ENCODE assay signal across 21 cellular contexts in the genomic region with DNA sequence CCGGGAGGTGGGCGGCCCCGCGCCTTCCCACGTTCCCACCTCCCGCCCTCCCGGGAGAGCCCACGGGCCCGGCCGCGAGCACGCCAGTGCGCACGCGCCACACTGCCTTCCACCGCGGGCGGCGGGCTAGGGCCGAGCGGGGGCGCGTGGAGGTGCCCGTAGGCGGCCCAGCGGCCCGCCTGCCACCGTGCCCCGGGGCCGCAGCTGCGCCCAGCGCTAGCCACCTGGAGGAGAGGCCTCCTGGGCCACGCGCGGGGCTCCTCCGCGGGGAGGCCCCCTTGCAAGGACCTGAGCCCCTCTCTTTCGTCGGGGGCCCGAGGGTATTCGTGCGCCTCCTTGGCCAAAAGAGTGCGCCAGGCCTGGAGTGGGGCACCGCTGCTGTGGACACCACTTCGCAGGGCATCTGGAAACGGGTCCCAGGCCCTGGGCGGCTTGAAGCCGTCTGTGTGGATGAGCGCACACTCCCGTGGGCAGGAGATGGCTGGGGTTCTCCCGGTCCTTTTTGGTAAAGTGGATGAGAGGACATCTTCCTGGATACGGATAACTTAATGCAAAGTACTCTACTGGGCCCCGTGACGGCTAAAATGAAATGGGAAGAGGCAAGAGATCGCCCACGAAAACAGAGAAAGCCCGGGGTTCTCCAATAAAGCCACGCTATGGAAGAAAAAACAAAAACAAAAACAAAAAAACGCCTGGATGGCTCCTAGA. TPM values are rescaled to one million over a fixed set of nuclear protein-coding genes. Genes with fewer than 3 reads are reported as not detected.
A peak's percentile ranks its signal among the peaks of the same experiment; 100 is the strongest.
DNase-seq lines count a peak whose midpoint lies in the region; TF ChIP-seq lines count a peak whose summit lies in the region.
"Had no signal": no experiment of that assay in that cellular context is flagged by ENCODE, and none has a peak within 500 bp of the region (broad histone marks: within the 10 kb centered on the region; RNA-seq: fewer than 3 reads in every experiment).

No MANE protein-coding gene starts in this region.

- peak overlapping the region; percentile 71 for H3K4me3 ChIP-seq in coronary artery
- H3K4me3 ChIP-seq in mesenchymal stem cell (ENCODE audit: insufficient read depth in 1 of 2, low read depth in 1 of 2, low read length in 2 of 2): peak overlapping the region in 1 of 2 experiments; percentile 77
- H3K4me3 ChIP-seq in spleen: peak overlapping the region in 1 of 8 donors; percentile 26
- H3K4me3 ChIP-seq in sigmoid colon: peak overlapping the region in 2 of 4 donors; percentile 34 to 45

- 34% methylated on average over 54 of the region's 59 CpGs for WGBS in mesenchymal stem cell
- WGBS in spleen, 5 donors: 23 to 60% (median 27%) methylated on average over 15 to 59 of the region's 59 CpGs
- WGBS in sigmoid colon, 2 donors: 25 to 33% methylated on average over 59 of the region's 59 CpGs

- no peak overlapping the region for H3K27ac ChIP-seq in coronary artery
- H3K27ac ChIP-seq in mesenchymal stem cell (ENCODE audit: low read length, poor library complexity, severe bottlenecking): no peak overlapping the region
- H3K27ac ChIP-seq in spleen: no peak overlapping the region
- no peak overlapping the region for H3K27ac ChIP-seq in sigmoid colon

- H3K4me1 ChIP-seq in mesenchymal stem cell (ENCODE audit: control insufficient read depth, insufficient read depth, low read depth, low read length) (peaks cover 28% of the 10 kb centered on the region), spleen (peaks cover 6 to 47% (median 33%) of the 10 kb centered on the region in 6 donors), sigmoid colon (peaks cover 0 to 48% (median 45%) of the 10 kb centered on the region in 4 donors)
- H3K4me1 ChIP-seq: BE2C had no signal

- H4K8ac ChIP-seq in mesenchymal stem cell (ENCODE audit: low read length): no peak overlapping the region

- no peak overlapping the region for H2BK120ac ChIP-seq in mesenchymal stem cell (ENCODE audit: low read depth, low read length)

- no peak overlapping the region for H3K14ac ChIP-seq in mesenchymal stem cell (ENCODE audit: low read length in 2 of 2)

- no peak overlapping the region for H2BK15ac ChIP-seq in mesenchymal stem cell (ENCODE audit: low read depth, poor library complexity, severe bottlenecking)

- peak overlapping the region; percentile 95 for H3K9ac ChIP-seq in mesenchymal stem cell (ENCODE audit: low read length)

- TF ChIP-seq POLR2A in spleen (IDR thresholded peaks at IDR 0.05): no peak
- no peak for TF ChIP-seq POLR2A in sigmoid colon (IDR thresholded peaks at IDR 0.05)

- no peak overlapping the region for H2BK12ac ChIP-seq in mesenchymal stem cell (ENCODE audit: low read length in 2 of 2)

- no peak for DNase-seq in T-helper 2 cell treated with Interferon-gamma antibody and Interleukin-4, amounts not matched to agents 5 μg/mL and 100 μg/mL, for 36 hours (ENCODE audit: low spot score)
- no peak for DNase-seq in T-helper 2 cell
- DNase-seq in coronary artery (ENCODE audit: low spot score): no peak
- no peak for DNase-seq in mesenchymal stem cell
- peak; percentile 61 for DNase-seq in spleen
- DNase-seq in putamen (ENCODE audit: low spot score): no peak
- DNase-seq in A172 (ENCODE audit: low spot score): no peak
- no peak for DNase-seq in sigmoid colon
- DNase-seq: activated CD4-positive, alpha-beta T cell treated with anti-CD3 and anti-CD28 coated beads, Interleukin-2, amount 10 ng/mL, durations not matched to agents 24 days and 14 days; BE2C; cortex of kidney; KBM-7; natural killer cell; NCI-H1436 treated with DMSO at 0.1 percent for 48 hours; NCI-H748 treated with DMSO at 0.1 percent for 48 hours; SHP77; stimulated activated CD4-positive, alpha-beta T cell treated with anti-CD3 and anti-CD28 coated beads, Interleukin-12 subunit alpha, Interleukin-12 subunit beta, amount 100 ng/mL, for 4 hours; T-helper 1 cell had no signal

- no peak overlapping the region for H2BK5ac ChIP-seq in mesenchymal stem cell (ENCODE audit: low read depth, low read length, poor library complexity, severe bottlenecking)

- H2AK5ac ChIP-seq in mesenchymal stem cell (ENCODE audit: low read length, severe bottlenecking): no peak overlapping the region

- peaks cover 0 to 4% of the 10 kb centered on the region in 2 experiments for H3K36me3 ChIP-seq in mesenchymal stem cell (ENCODE audit: control insufficient read depth in 1 of 2, insufficient read depth in 2 of 2, low read depth in 1 of 2, low read length in 2 of 2)
- H3K36me3 ChIP-seq in spleen: no peaks in the 10 kb centered on the region
- H3K36me3 ChIP-seq in sigmoid colon: no peaks in the 10 kb centered on the region
- H3K36me3 ChIP-seq: BE2C had no signal

- no peak overlapping the region for H3K23ac ChIP-seq in mesenchymal stem cell (ENCODE audit: low read length in 2 of 2)

- peaks cover 8% of the 10 kb centered on the region for H3K4me1 Mint-ChIP-seq in T-helper 2 cell treated with Interferon-gamma antibody and Interleukin-4, amounts not matched to agents 5 μg/mL and 100 μg/mL, for 36 hours (ENCODE audit: low read depth)

- TF ChIP-seq EP300 in sigmoid colon (IDR thresholded peaks at IDR 0.05): no peak

- no peak overlapping the region for H3K18ac ChIP-seq in mesenchymal stem cell (ENCODE audit: low read depth in 1 of 2, low read length in 2 of 2)

- H3K4ac ChIP-seq in mesenchymal stem cell (ENCODE audit: low read depth in 1 of 2, low read length in 2 of 2): no peak overlapping the region

- peak overlapping the region; percentile 24 for H2AFZ ChIP-seq in mesenchymal stem cell (ENCODE audit: low read depth, low read length)

- H3K9me3 ChIP-seq in mesenchymal stem cell (ENCODE audit: control insufficient read depth, low read length): no peaks in the 10 kb centered on the region
- H3K9me3 ChIP-seq in spleen: no peaks in the 10 kb centered on the region
- H3K9me3 ChIP-seq in sigmoid colon: no peaks in the 10 kb centered on the region
- H3K9me3 ChIP-seq: BE2C had no signal

- H3K27ac Mint-ChIP-seq in T-helper 2 cell treated with Interferon-gamma antibody and Interleukin-4, amounts not matched to agents 5 μg/mL and 100 μg/mL, for 36 hours: peak overlapping the region; percentile 45
- H3K27ac Mint-ChIP-seq: activated CD4-positive, alpha-beta T cell treated with anti-CD3 and anti-CD28 coated beads, Interleukin-2, amount 10 ng/mL, durations not matched to agents 24 days and 14 days; mesothelial cell of epicardium; natural killer cell; progenitor cell of endocrine pancreas had no signal

- peaks cover 0 to 72% of the 10 kb centered on the region in 2 experiments for H3K27me3 ChIP-seq in mesenchymal stem cell (ENCODE audit: control insufficient read depth in 1 of 2, insufficient read depth in 1 of 2, low read length in 2 of 2)
- peaks cover 16 to 100% (median 63%) of the 10 kb centered on the region in 7 donors for H3K27me3 ChIP-seq in spleen (replicated peaks in 1 of 7)
- peaks cover 57 to 82% (median 58%) of the 10 kb centered on the region in 3 donors for H3K27me3 ChIP-seq in sigmoid colon

- H4K91ac ChIP-seq in mesenchymal stem cell (ENCODE audit: low read length): no peak overlapping the region

- peaks cover 1% of the 10 kb centered on the region for H3K36me3 Mint-ChIP-seq in T-helper 2 cell treated with Interferon-gamma antibody and Interleukin-4, amounts not matched to agents 5 μg/mL and 100 μg/mL, for 36 hours (ENCODE audit: low read depth)
- H3K36me3 Mint-ChIP-seq: mesothelial cell of epicardium had no signal

- no peaks in the 10 kb centered on the region for H3K79me1 ChIP-seq in mesenchymal stem cell (replicated peaks; ENCODE audit: low read length, poor library complexity, severe bottlenecking)

- no peak overlapping the region for H3K4me2 ChIP-seq in mesenchymal stem cell (ENCODE audit: low read length, poor library complexity, severe bottlenecking)

- TF ChIP-seq CTCF in coronary artery (IDR thresholded peaks at IDR 0.05) (no peak), spleen (IDR thresholded peaks at IDR 0.05 in 8 of 11, conservative IDR thresholded peaks at IDR 0.05 in 3 of 11) (no peak), sigmoid colon (IDR thresholded peaks at IDR 0.05) (no peak)

- H3K27me3 Mint-ChIP-seq in T-helper 2 cell treated with Interferon-gamma antibody and Interleukin-4, amounts not matched to agents 5 μg/mL and 100 μg/mL, for 36 hours (ENCODE audit: low read depth): peaks cover 65% of the 10 kb centered on the region

- H3K4me3 Mint-ChIP-seq in T-helper 2 cell treated with Interferon-gamma antibody and Interleukin-4, amounts not matched to agents 5 μg/mL and 100 μg/mL, for 36 hours: no peak overlapping the region
- H3K4me3 Mint-ChIP-seq: activated CD4-positive, alpha-beta T cell treated with anti-CD3 and anti-CD28 coated beads, Interleukin-2, amount 10 ng/mL, durations not matched to agents 24 days and 14 days; natural killer cell had no signal

- intact Hi-C loops in spleen (cut with DNase I; ENCODE audit: low total_unique reads) (no loop called here), sigmoid colon (cut with DNase I) (loop anchor here (5.0 to 10.0 kb wide), 2 partner anchors 1708 to 1761 kb away; no protein-coding TSS in a partner anchor)

- H3K9me3 Mint-ChIP-seq in T-helper 2 cell treated with Interferon-gamma antibody and Interleukin-4, amounts not matched to agents 5 μg/mL and 100 μg/mL, for 36 hours: no peaks in the 10 kb centered on the region
- H3K9me3 Mint-ChIP-seq: mesothelial cell of epicardium, natural killer cell had no signal

RNA-seq across cellular contexts. Expression of a gene that starts 9.0 kb away (rescaled TPM):
- polyA plus RNA-seq in mesenchymal stem cell (2013, experiment 1 of 2): 1.5 TPM
- polyA plus RNA-seq in mesenchymal stem cell (2013, experiment 2 of 2): 1.2 TPM
- total RNA-seq in spleen (under 1 TPM in 1 of 7 donors, not detected in 6; 0.20 TPM), sigmoid colon (1 to 10 TPM; 4.3 to 8.9 (median 5.8) TPM)
- polyA plus RNA-seq in spleen (under 1 TPM; 0.02 to 0.19 (median 0.08) TPM), sigmoid colon (1 to 10 TPM in 2 of 3 donors, not detected in 1; 1.2 to 1.3 TPM)
- total RNA-seq in A172 (2014; rRNA removed; shearing (Covaris generic)): not detected in 2 replicates
- total RNA-seq: activated CD4-positive, alpha-beta T cell treated with anti-CD3 and anti-CD28 coated beads, Interleukin-2, amount 10 ng/mL, durations not matched to agents 24 days and 14 days; natural killer cell; OCI-LY7 had no signal
